Comparison of ENCODE assay signal across 8 cellular contexts in the genomic region with DNA sequence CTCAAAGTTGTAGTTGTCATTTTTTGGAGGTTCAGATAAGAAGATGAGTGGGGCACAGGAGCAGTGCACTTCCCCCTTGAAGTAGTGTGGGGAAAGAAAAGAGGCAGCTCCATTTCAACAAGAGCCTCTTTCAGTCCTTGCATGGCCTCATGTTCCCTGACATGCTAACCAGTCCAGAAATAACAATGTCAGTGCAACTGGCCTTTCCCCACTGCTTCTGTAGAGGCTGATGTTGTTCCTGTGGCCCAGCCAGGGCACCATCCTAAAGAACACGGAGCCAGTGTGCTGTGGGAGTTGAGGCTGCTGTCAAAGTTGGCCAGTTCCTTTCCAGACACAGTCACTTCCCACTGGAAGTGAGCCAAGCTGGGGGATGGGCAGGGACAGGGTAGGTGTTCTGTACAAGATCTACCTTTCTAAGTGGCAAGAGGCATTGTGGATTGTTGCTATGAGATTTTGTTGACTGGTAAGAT.
DNase-seq lines count a peak whose midpoint lies in the region; ATAC-seq and TF ChIP-seq lines count a peak whose summit lies in the region.

No MANE protein-coding gene starts in this region.

- intact Hi-C loops in MCF 10A (cut with micrococcal nuclease) = no loop called here
- intact Hi-C loops in aorta (cut with DNase I) = no loop called here

- no peak for DNase-seq in activated naive CD4-positive, alpha-beta T cell treated with anti-CD3 and anti-CD28 coated beads, Interleukin-2, amount 50 U/mL, for 72 hours (ENCODE audit: low spot score in 2 of 2)
- peak; percentile 73 for DNase-seq in MCF 10A (ENCODE audit: unreplicated experiment)
- DNase-seq in lung (ENCODE audit: low spot score) = peak; percentile 59
- peak; percentile 86 to 88 for DNase-seq in aorta
- DNase-seq in cerebellar cortex (ENCODE audit: low spot score) = no peak

- TF ChIP-seq CTCF in MCF 10A (IDR thresholded peaks at IDR 0.05; ENCODE audit: unreplicated experiment) (no peak), lung (IDR thresholded peaks at IDR 0.05; ENCODE audit: control extremely low read depth, extremely low read depth) (no peak)

- WGBS in lung, 2 donors = 17 to 30% methylated on average over 1 of the region's 1 CpG
- WGBS in aorta, 2 donors = 0 to 3% methylated on average over 1 of the region's 1 CpG

- no peak overlapping the region for H3K4me3 Mint-ChIP-seq in activated naive CD4-positive, alpha-beta T cell treated with anti-CD3 and anti-CD28 coated beads, Interleukin-2, amount 50 U/mL, for 24 hours
- no peak overlapping the region for H3K4me3 Mint-ChIP-seq in MCF 10A (ENCODE audit: unreplicated experiment)

- no peaks in the 10 kb centered on the region for H3K36me3 ChIP-seq in lung (ENCODE audit: control insufficient read depth in 2 of 2, insufficient read depth in 2 of 2, low read length in 2 of 2)
- H3K36me3 ChIP-seq in aorta (ENCODE audit: control insufficient read depth in 1 of 2, insufficient read depth in 2 of 2, low read length in 1 of 2) = no peaks in the 10 kb centered on the region

- H3K4me3 ChIP-seq in lung (no peak overlapping the region), aorta (ENCODE audit: low read length in 2 of 2) (no peak overlapping the region)

- H3K9me3 Mint-ChIP-seq in activated naive CD4-positive, alpha-beta T cell treated with anti-CD3 and anti-CD28 coated beads, Interleukin-2, amount 50 U/mL, for 24 hours = no peaks in the 10 kb centered on the region
- peaks cover 0 to 8% of the 10 kb centered on the region in 2 donors for H3K9me3 Mint-ChIP-seq in activated naive CD4-positive, alpha-beta T cell treated with anti-CD3 and anti-CD28 coated beads, Interleukin-2, amount 50 U/mL, for 72 hours
- H3K9me3 Mint-ChIP-seq in MCF 10A (ENCODE audit: unreplicated experiment) = no peaks in the 10 kb centered on the region

- POLR2A ChIA-PET in MCF 10A (lab: Yijun Ruan, JAX) = interaction anchor here (0.6 to 4.8 kb wide), 22 partner anchors 8 to 226 kb away, joined by 3 to 38 read pairs (median 6); partner anchors contain the start of gene SLC38A1

- H3K27me3 Mint-ChIP-seq in activated naive CD4-positive, alpha-beta T cell treated with anti-CD3 and anti-CD28 coated beads, Interleukin-2, amount 50 U/mL, for 24 hours = no peaks in the 10 kb centered on the region
- H3K27me3 Mint-ChIP-seq in MCF 10A (ENCODE audit: insufficient read depth, unreplicated experiment) = no peaks in the 10 kb centered on the region

- H3K4me1 Mint-ChIP-seq in activated naive CD4-positive, alpha-beta T cell treated with anti-CD3 and anti-CD28 coated beads, Interleukin-2, amount 50 U/mL, for 24 hours = peaks cover 60% of the 10 kb centered on the region
- H3K4me1 Mint-ChIP-seq in MCF 10A (ENCODE audit: insufficient read depth, unreplicated experiment) = peaks cover 64% of the 10 kb centered on the region

- no peaks in the 10 kb centered on the region for H3K9me3 ChIP-seq in lung (ENCODE audit: control insufficient read depth in 2 of 2, insufficient read depth in 1 of 2, low read length in 1 of 2)
- H3K9me3 ChIP-seq in aorta (ENCODE audit: control insufficient read depth, low read length) = no peaks in the 10 kb centered on the region

- H3K36me3 Mint-ChIP-seq in activated naive CD4-positive, alpha-beta T cell treated with anti-CD3 and anti-CD28 coated beads, Interleukin-2, amount 50 U/mL, for 24 hours = peaks cover 3% of the 10 kb centered on the region
- H3K36me3 Mint-ChIP-seq in activated naive CD4-positive, alpha-beta T cell treated with anti-CD3 and anti-CD28 coated beads, Interleukin-2, amount 50 U/mL, for 72 hours = peaks cover 0 to 5% of the 10 kb centered on the region in 2 donors
- no peaks in the 10 kb centered on the region for H3K36me3 Mint-ChIP-seq in MCF 10A (ENCODE audit: insufficient read depth, unreplicated experiment)

- CTCF ChIA-PET in MCF 10A (lab: Yijun Ruan, JAX) = interaction anchor here (0.5 to 1.1 kb wide), 3 partner anchors 9 to 79 kb away, joined by 3 to 5 read pairs (median 5); no protein-coding TSS in a partner anchor

- H3K27ac ChIP-seq in lung (ENCODE audit: low read depth in 1 of 2, low read length in 1 of 2) = peak overlapping the region; percentile 17 to 65
- H3K27ac ChIP-seq in aorta (ENCODE audit: low read depth in 1 of 2, low read length in 2 of 2) = no peak overlapping the region

- BruUV-seq in MCF 10A (replicated peaks; lab: Mats Ljungman, UMichigan) = no TSS peak

- ATAC-seq in activated naive CD4-positive, alpha-beta T cell treated with anti-CD3 and anti-CD28 coated beads, Interleukin-2, amount 50 U/mL, for 72 hours = no peak
- no peak for ATAC-seq in lung (ENCODE audit: insufficient read depth, low FRiP score)
- ATAC-seq in aorta (ENCODE audit: low FRiP score) = peak; percentile 85
- no peak for ATAC-seq in GM21717 (IDR thresholded peaks at IDR 0.05; ENCODE audit: unreplicated experiment)
- no peak for ATAC-seq in HG03196 (IDR thresholded peaks at IDR 0.05; ENCODE audit: unreplicated experiment)

- H3K27me3 ChIP-seq in lung (ENCODE audit: control insufficient read depth, insufficient read depth) (no peaks in the 10 kb centered on the region), aorta (ENCODE audit: control insufficient read depth in 1 of 2, insufficient read depth in 2 of 2, low read length in 1 of 2) (no peaks in the 10 kb centered on the region)

- peak overlapping the region; percentile 86 for H3K27ac Mint-ChIP-seq in activated naive CD4-positive, alpha-beta T cell treated with anti-CD3 and anti-CD28 coated beads, Interleukin-2, amount 50 U/mL, for 24 hours
- H3K27ac Mint-ChIP-seq in activated naive CD4-positive, alpha-beta T cell treated with anti-CD3 and anti-CD28 coated beads, Interleukin-2, amount 50 U/mL, for 72 hours = peak overlapping the region in 1 of 2 donors; percentile 67
- peak overlapping the region; percentile 90 for H3K27ac Mint-ChIP-seq in MCF 10A (ENCODE audit: low read depth, unreplicated experiment)

- peaks cover 5 to 20% of the 10 kb centered on the region in 2 donors for H3K4me1 ChIP-seq in lung (ENCODE audit: control insufficient read depth in 2 of 2, insufficient read depth in 2 of 2, low read length in 2 of 2)
- H3K4me1 ChIP-seq in aorta (ENCODE audit: control insufficient read depth in 1 of 2, insufficient read depth in 2 of 2, low read length in 2 of 2) = peaks cover 0 to 4% of the 10 kb centered on the region in 2 donors

Comparison
In these comparisons a context has a peak if more than half of its experiments do, and no peak if none do; other contexts are left out.
1. DNase-seq: peak in MCF 10A (single experiment), lung (single experiment) and aorta (2 of 2); none in activated naive CD4-positive, alpha-beta T cell treated with anti-CD3 and anti-CD28 coated beads, Interleukin-2, amount 50 U/mL, for 72 hours (0 of 2) and cerebellar cortex (single experiment).
2. H3K27ac ChIP-seq: peak in lung (2 of 2); none in aorta (0 of 2).